ENCODE assay signal across 8 cellular contexts in genomic region chr10:102054881-102055646, GRCh38. TPM values are rescaled to one million over a fixed set of nuclear protein-coding genes. Genes with fewer than 3 reads are reported as not detected.
A peak's percentile ranks its signal among the peaks of the same experiment; 100 is the strongest.
DNase-seq lines count a peak whose midpoint lies in the region; ATAC-seq, FAIRE-seq and TF ChIP-seq lines count a peak whose summit lies in the region.
"Not testable (repeated sequence)": the region's sequence is repeated elsewhere in the genome, so short reads cannot be mapped to it uniquely, and the experiment has no call there.

No MANE protein-coding gene starts in this region.

- H3K27me3 ChIP-seq in bronchial epithelial cell (ENCODE audit: control insufficient read depth, insufficient read depth, low read length); cardiac muscle cell; mononuclear cell (ENCODE audit: insufficient read depth, low read length); skeletal muscle satellite cell (ENCODE audit: control insufficient read depth, insufficient read depth, low read length): not testable (repeated sequence)

- H3K4me3 ChIP-seq in AG10803 (ENCODE audit: low read length) (peak overlapping the region; percentile 89), HEK293 (ENCODE audit: low read depth, low read length) (peak overlapping the region; percentile 64), bronchial epithelial cell (ENCODE audit: low read depth, low read length) (peak overlapping the region; percentile 94), cardiac muscle cell (peak overlapping the region; percentile 64), mononuclear cell (ENCODE audit: low read length) (peak overlapping the region; percentile 73), skeletal muscle satellite cell (ENCODE audit: low read length) (peak overlapping the region; percentile 90)

- not testable (repeated sequence) for H3K36me3 ChIP-seq in HEK293 (ENCODE audit: control insufficient read depth in 2 of 2, insufficient read depth in 1 of 2, low read length in 2 of 2); bronchial epithelial cell (ENCODE audit: control insufficient read depth, insufficient read depth, low read length); cardiac muscle cell; skeletal muscle satellite cell (ENCODE audit: insufficient read depth, low read length)

- intact Hi-C loops in activated B cell treated with CpG ODN at 0.5 μM for 24 hours (cut with micrococcal nuclease), result loop anchor here (10.0 kb wide), 1 partner anchor 360 kb away; the partner anchor contains the start of gene FBXW4

- peak overlapping the region; percentile 97 for H3K4me2 ChIP-seq in skeletal muscle satellite cell (ENCODE audit: low read length)

- peak overlapping the region; percentile 94 for H3K4me3 Mint-ChIP-seq in activated B cell treated with CpG ODN at 0.5 μM for 24 hours

- not testable (repeated sequence) for H3K9me3 ChIP-seq in HEK293 (ENCODE audit: control insufficient read depth, insufficient read depth, low read depth, low read length); cardiac muscle cell (ENCODE audit: low read depth); mononuclear cell (ENCODE audit: low read depth, low read length); skeletal muscle satellite cell (replicated peaks; ENCODE audit: low read length)

- H3K27ac Mint-ChIP-seq in activated B cell treated with CpG ODN at 0.5 μM for 24 hours, result peak overlapping the region; percentile 91

- not testable (repeated sequence) for DNase-seq in AG10803 (ENCODE audit: low read depth); activated B cell treated with CpG ODN at 0.5 μM for 24 hours; cardiac muscle cell (ENCODE audit: low read depth in 1 of 2, low spot score in 1 of 2)
- DNase-seq in NOMO-1 (lab: John Stamatoyannopoulos, UW; ENCODE audit: unreplicated experiment in 2 of 2) (peak; percentile 35 to 65), bronchial epithelial cell (ENCODE audit: low read depth) (peak; percentile 24)

- H3K4me1 ChIP-seq in HEK293 (ENCODE audit: control insufficient read depth, insufficient read depth, low read length), result peaks cover 10% of the 10 kb centered on the region
- H3K4me1 ChIP-seq in cardiac muscle cell (ENCODE audit: low read depth), result not testable (repeated sequence)
- peaks cover 50% of the 10 kb centered on the region for H3K4me1 ChIP-seq in mononuclear cell (ENCODE audit: insufficient read depth, low read length)
- peaks cover 14% of the 10 kb centered on the region for H3K4me1 ChIP-seq in skeletal muscle satellite cell (ENCODE audit: control insufficient read depth, insufficient read depth, low read length)

- not testable (repeated sequence) for ATAC-seq in activated B cell treated with CpG ODN at 0.5 μM for 24 hours (ENCODE audit: low read depth)

- CTCF ChIA-PET in HEK293 (lab: Yijun Ruan, JAX), result interaction anchor here (0.7 to 1.9 kb wide), 5 partner anchors 13 to 214 kb away, joined by 3 to 7 read pairs (median 3); no protein-coding TSS in a partner anchor
- CTCF ChIA-PET in activated B cell treated with CpG ODN at 0.5 μM for 24 hours (lab: Charles Lee), result interaction anchor here (1.8 kb wide), 1 partner anchor 215 kb away, joined by 12 read pairs; no protein-coding TSS in a partner anchor

- H3K27me3 Mint-ChIP-seq in activated B cell treated with CpG ODN at 0.5 μM for 24 hours, result not testable (repeated sequence)

- POLR2A ChIA-PET in HEK293 (lab: Yijun Ruan, JAX), result interaction anchor here (0.6 to 2.8 kb wide), 7 partner anchors 11 to 237 kb away, joined by 3 to 14 read pairs (median 5); partner anchors contain the start of genes HPS6 and OGA
- POLR2A ChIA-PET in activated B cell treated with CpG ODN at 0.5 μM for 24 hours (lab: Charles Lee), result interaction anchor here (0.8 to 2.4 kb wide), 7 partner anchors 11 to 467 kb away, joined by 3 to 14 read pairs (median 6); partner anchors contain the start of genes DPCD, HPS6, OGA and POLL

- H3K4me1 Mint-ChIP-seq in activated B cell treated with CpG ODN at 0.5 μM for 24 hours, result peaks cover 47% of the 10 kb centered on the region

- not testable (repeated sequence) for TF ChIP-seq CTCF in AG10803 (conservative IDR thresholded peaks at IDR 0.05; ENCODE audit: low read length); HEK293 (tag by site-specific recombination; IDR thresholded peaks at IDR 0.05); activated B cell treated with CpG ODN at 0.5 μM for 24 hours (IDR thresholded peaks at IDR 0.05); bronchial epithelial cell (IDR thresholded peaks at IDR 0.05; ENCODE audit: insufficient read depth, low read length, severe bottlenecking); cardiac muscle cell (IDR thresholded peaks at IDR 0.05; ENCODE audit: low read depth, low read length)

- not testable (repeated sequence) for FAIRE-seq in bronchial epithelial cell (lab: Jason Lieb, UNC)

- H3K9me3 Mint-ChIP-seq in activated B cell treated with CpG ODN at 0.5 μM for 24 hours, result not testable (repeated sequence)

- H3K9ac ChIP-seq in skeletal muscle satellite cell (ENCODE audit: low read depth, low read length), result peak overlapping the region; percentile 93

- H3K27ac ChIP-seq in HEK293 (ENCODE audit: extremely low read depth, low read depth, low read length), result peak overlapping the region; percentile 81
- H3K27ac ChIP-seq in cardiac muscle cell, result peak overlapping the region; percentile 92

- H3K36me3 Mint-ChIP-seq in activated B cell treated with CpG ODN at 0.5 μM for 24 hours (ENCODE audit: low read depth), result not testable (repeated sequence)

TF ChIP-seq in HEK293, 187 proteins besides CTCF, POLR2A, EP300 and RAD21:
- TF ChIP-seq KLF8 (tag by site-specific recombination; IDR thresholded peaks at IDR 0.05) (peak; percentile 34; the same call in 1 of the 2 replicates), ZNF394 (tag by site-specific recombination; IDR thresholded peaks at IDR 0.05; ENCODE audit: borderline replicate concordance) (peak; percentile 85), KLF1 (tag by site-specific recombination; IDR thresholded peaks at IDR 0.05) (peak; percentile 42), ZBTB7A (tag by site-specific recombination; IDR thresholded peaks at IDR 0.05; ENCODE audit: low read depth) (peak; percentile 56; the same call in 1 of the 2 replicates), GLI4 (tag by site-specific recombination; IDR thresholded peaks at IDR 0.05) (0 out of 2 replicates have a peak, but pooled peaks have one; percentile 35), PRDM1 (tag by site-specific recombination; IDR thresholded peaks at IDR 0.05) (peak; percentile 90), YY1 (tag by site-specific recombination; IDR thresholded peaks at IDR 0.05) (0 out of 2 replicates have a peak, but pooled peaks have one; percentile 23)

RNA-seq across cellular contexts. Expression of gene ARMH3, which starts 0.9 kb away (rescaled TPM):
- total RNA-seq in activated B cell treated with CpG ODN at 0.5 μM for 24 hours, result 26.8 and 35.4 TPM in 2 replicates
- 6.3 and 10.1 TPM in 2 replicates for total RNA-seq in bronchial epithelial cell
- total RNA-seq in cardiac muscle cell, result 5.0 and 7.1 TPM in 2 replicates
- 11.8 and 17.2 TPM in 2 replicates for polyA plus RNA-seq in cardiac muscle cell
- 10.4 TPM for total RNA-seq in mononuclear cell
- total RNA-seq in skeletal muscle satellite cell (2012; rRNA removed), result 6.6 and 7.2 TPM in 2 replicates

RNA-seq across cellular contexts. Expression of gene HPS6, which starts 10.1 kb away (rescaled TPM):
- 22.8 and 23.0 TPM in 2 replicates for total RNA-seq in activated B cell treated with CpG ODN at 0.5 μM for 24 hours
- 33.4 and 34.4 TPM in 2 replicates for total RNA-seq in bronchial epithelial cell
- total RNA-seq in cardiac muscle cell, result 35.2 and 44.4 TPM in 2 replicates
- 23.6 and 26.6 TPM in 2 replicates for polyA plus RNA-seq in cardiac muscle cell
- 22.6 TPM for total RNA-seq in mononuclear cell
- 38.7 and 40.8 TPM in 2 replicates for total RNA-seq in skeletal muscle satellite cell (2012; rRNA removed)
